Comparison of ENCODE assay signal across 8 cellular contexts in genomic region chr7:43868181-43868580, GRCh38. TPM values are rescaled to one million over a fixed set of nuclear protein-coding genes. Genes with fewer than 3 reads are reported as not detected.
DNase-seq lines count a peak whose midpoint lies in the region; ATAC-seq lines count a peak whose summit lies in the region.

No MANE protein-coding gene starts in this region.

- H3K36me3 Mint-ChIP-seq in activated T-cell treated with anti-CD3 and anti-CD28 coated beads, Interleukin-2, amount 50 U/mL, for 72 hours (ENCODE audit: insufficient read depth in 2 of 2): peaks cover 5 to 10% of the 10 kb centered on the region in 2 donors
- H3K36me3 Mint-ChIP-seq in activated T-helper 1 cell treated with anti-CD3 and anti-CD28 coated beads, Interleukin-12 subunit alpha, Interleukin-12 subunit beta, Interleukin-2, Interleukin-4 antibody, amounts not matched to agents 30 ng/mL and 10 ng/mL and 1 ng/mL, durations not matched to agents 14 hours and 24 hours and 36 hours (ENCODE audit: low read depth): peaks cover 25% of the 10 kb centered on the region
- H3K36me3 Mint-ChIP-seq in immature natural killer cell: peaks cover 8 to 25% (median 15%) of the 10 kb centered on the region in 3 donors

- H3K27me3 ChIP-seq in subcutaneous abdominal adipose tissue (ENCODE audit: control insufficient read depth in 5 of 5, insufficient read depth in 4 of 5, low read length in 5 of 5): no peaks in the 10 kb centered on the region

- peaks cover 16 to 37% (median 34%) of the 10 kb centered on the region in 5 donors for H3K4me1 ChIP-seq in subcutaneous abdominal adipose tissue (ENCODE audit: control insufficient read depth in 5 of 5, insufficient read depth in 5 of 5, low read length in 5 of 5)

- H3K27ac Mint-ChIP-seq in activated T-cell treated with anti-CD3 and anti-CD28 coated beads, Interleukin-2, amount 50 U/mL, for 72 hours: peak overlapping the region; percentile 81
- no peak overlapping the region for H3K27ac Mint-ChIP-seq in activated T-helper 1 cell treated with anti-CD3 and anti-CD28 coated beads, Interleukin-12 subunit alpha, Interleukin-12 subunit beta, Interleukin-2, Interleukin-4 antibody, amounts not matched to agents 30 ng/mL and 10 ng/mL and 1 ng/mL, durations not matched to agents 14 hours and 24 hours and 36 hours
- H3K27ac Mint-ChIP-seq in immature natural killer cell: peak overlapping the region; percentile 11 to 84 (median 63)

- H3K9me3 ChIP-seq in subcutaneous abdominal adipose tissue (ENCODE audit: control insufficient read depth in 5 of 5, low read length in 5 of 5): no peaks in the 10 kb centered on the region

- no peak for DNase-seq in activated T-cell treated with anti-CD3 and anti-CD28 coated beads, Interleukin-2, amount 50 U/mL, for 72 hours
- DNase-seq in activated T-cell treated with anti-CD3 and anti-CD28 coated beads, Interleukin-2, amount 50 U/mL, for 1 hour: no peak
- DNase-seq in activated T-helper 1 cell treated with anti-CD3 and anti-CD28 coated beads, Interleukin-12 subunit alpha, Interleukin-12 subunit beta, Interleukin-2, Interleukin-4 antibody, amounts not matched to agents 30 ng/mL and 10 ng/mL and 1 ng/mL, durations not matched to agents 14 hours and 24 hours and 36 hours (ENCODE audit: low spot score): no peak
- DNase-seq in immature natural killer cell (no peak), cerebellum (ENCODE audit: low spot score) (no peak)

- peaks cover 41% of the 10 kb centered on the region for H3K4me1 Mint-ChIP-seq in activated T-cell treated with anti-CD3 and anti-CD28 coated beads, Interleukin-2, amount 50 U/mL, for 72 hours (ENCODE audit: low read depth)
- H3K4me1 Mint-ChIP-seq in activated T-helper 1 cell treated with anti-CD3 and anti-CD28 coated beads, Interleukin-12 subunit alpha, Interleukin-12 subunit beta, Interleukin-2, Interleukin-4 antibody, amounts not matched to agents 30 ng/mL and 10 ng/mL and 1 ng/mL, durations not matched to agents 14 hours and 24 hours and 36 hours (ENCODE audit: low read depth): peaks cover 23% of the 10 kb centered on the region
- peaks cover 21 to 23% of the 10 kb centered on the region in 2 donors for H3K4me1 Mint-ChIP-seq in immature natural killer cell

- intact Hi-C loops in activated T-helper 1 cell treated with anti-CD3 and anti-CD28 coated beads, Interleukin-12 subunit alpha, Interleukin-12 subunit beta, Interleukin-2, Interleukin-4 antibody, amounts not matched to agents 30 ng/mL and 10 ng/mL and 1 ng/mL, durations not matched to agents 14 hours and 24 hours and 36 hours (cut with micrococcal nuclease): loop anchor here (2.0 to 10.0 kb wide), 2 partner anchors 33 to 257 kb away; partner anchors contain the start of gene POLD2

- peaks cover 4 to 20% (median 17%) of the 10 kb centered on the region in 5 donors for H3K36me3 ChIP-seq in subcutaneous abdominal adipose tissue (ENCODE audit: control insufficient read depth in 5 of 5, insufficient read depth in 5 of 5, low read length in 5 of 5)

- peak overlapping the region in 4 of 5 donors; percentile 52 to 87 (median 80) for H3K4me3 ChIP-seq in subcutaneous abdominal adipose tissue (ENCODE audit: low read depth in 1 of 5, low read length in 5 of 5)

- no peaks in the 10 kb centered on the region for H3K27me3 Mint-ChIP-seq in activated T-cell treated with anti-CD3 and anti-CD28 coated beads, Interleukin-2, amount 50 U/mL, for 72 hours (ENCODE audit: low read depth)
- peaks cover 3% of the 10 kb centered on the region for H3K27me3 Mint-ChIP-seq in activated T-helper 1 cell treated with anti-CD3 and anti-CD28 coated beads, Interleukin-12 subunit alpha, Interleukin-12 subunit beta, Interleukin-2, Interleukin-4 antibody, amounts not matched to agents 30 ng/mL and 10 ng/mL and 1 ng/mL, durations not matched to agents 14 hours and 24 hours and 36 hours (ENCODE audit: insufficient read depth)
- H3K27me3 Mint-ChIP-seq in immature natural killer cell (ENCODE audit: low read depth in 3 of 3): peaks cover 4 to 7% (median 5%) of the 10 kb centered on the region in 3 donors

- H3K27ac ChIP-seq in subcutaneous abdominal adipose tissue (ENCODE audit: low read depth, low read length): no peak overlapping the region

- H3K9ac ChIP-seq in subcutaneous abdominal adipose tissue (ENCODE audit: low read length in 5 of 5): peak overlapping the region in 3 of 5 donors; percentile 42 to 84 (median 73)

- H3K4me3 Mint-ChIP-seq in activated T-cell treated with anti-CD3 and anti-CD28 coated beads, Interleukin-2, amount 50 U/mL, for 72 hours: peak overlapping the region; percentile 96 to 98
- peak overlapping the region; percentile 85 for H3K4me3 Mint-ChIP-seq in activated T-helper 1 cell treated with anti-CD3 and anti-CD28 coated beads, Interleukin-12 subunit alpha, Interleukin-12 subunit beta, Interleukin-2, Interleukin-4 antibody, amounts not matched to agents 30 ng/mL and 10 ng/mL and 1 ng/mL, durations not matched to agents 14 hours and 24 hours and 36 hours
- peak overlapping the region; percentile 82 to 96 (median 88) for H3K4me3 Mint-ChIP-seq in immature natural killer cell

- no peak for ATAC-seq in activated T-cell treated with anti-CD3 and anti-CD28 coated beads, Interleukin-2, amount 50 U/mL, for 72 hours (replicated peaks in 1 of 2)
- no peak for ATAC-seq in GM21390 (IDR thresholded peaks at IDR 0.05; ENCODE audit: unreplicated experiment)
- ATAC-seq in GM18520 (IDR thresholded peaks at IDR 0.05; ENCODE audit: unreplicated experiment): no peak

- H3K9me3 Mint-ChIP-seq in activated T-cell treated with anti-CD3 and anti-CD28 coated beads, Interleukin-2, amount 50 U/mL, for 72 hours: no peaks in the 10 kb centered on the region
- peaks cover 5% of the 10 kb centered on the region for H3K9me3 Mint-ChIP-seq in activated T-helper 1 cell treated with anti-CD3 and anti-CD28 coated beads, Interleukin-12 subunit alpha, Interleukin-12 subunit beta, Interleukin-2, Interleukin-4 antibody, amounts not matched to agents 30 ng/mL and 10 ng/mL and 1 ng/mL, durations not matched to agents 14 hours and 24 hours and 36 hours
- H3K9me3 Mint-ChIP-seq in immature natural killer cell: no peaks in the 10 kb centered on the region

RNA-seq across cellular contexts. Expression of gene MRPS24, which starts 1.1 kb away (rescaled TPM):
- 100 to 1,000 TPM in 1 of 2 donors, 10 to 100 TPM in 1; 82.7 to 100 TPM for total RNA-seq in activated T-cell treated with anti-CD3 and anti-CD28 coated beads, Interleukin-2, amount 50 U/mL, for 72 hours
- total RNA-seq in activated T-helper 1 cell treated with anti-CD3 and anti-CD28 coated beads, Interleukin-12 subunit alpha, Interleukin-12 subunit beta, Interleukin-2, Interleukin-4 antibody, amounts not matched to agents 30 ng/mL and 10 ng/mL and 1 ng/mL, durations not matched to agents 14 hours and 24 hours and 36 hours: 118 and 125 TPM in 2 replicates
- polyA plus RNA-seq in immature natural killer cell: 100 to 1,000 TPM; 101 to 123 (median 114) TPM
- 21.8 TPM for total RNA-seq in cerebellum

RNA-seq across cellular contexts. Expression of gene URGCP, which starts 38.2 kb away (rescaled TPM):
- 10 to 100 TPM; 34.4 to 36.8 TPM for total RNA-seq in activated T-cell treated with anti-CD3 and anti-CD28 coated beads, Interleukin-2, amount 50 U/mL, for 72 hours
- total RNA-seq in activated T-helper 1 cell treated with anti-CD3 and anti-CD28 coated beads, Interleukin-12 subunit alpha, Interleukin-12 subunit beta, Interleukin-2, Interleukin-4 antibody, amounts not matched to agents 30 ng/mL and 10 ng/mL and 1 ng/mL, durations not matched to agents 14 hours and 24 hours and 36 hours: 32.2 and 34.4 TPM in 2 replicates
- 10 to 100 TPM in 2 of 3 donors, 1 to 10 TPM in 1; 9.4 to 18.9 (median 10.9) TPM for polyA plus RNA-seq in immature natural killer cell
- 31.6 TPM for total RNA-seq in cerebellum

RNA-seq across cellular contexts. Expression of gene UBE2D4, which starts 58.1 kb away (rescaled TPM):
- 1 to 10 TPM; 6.7 to 9.0 TPM for total RNA-seq in activated T-cell treated with anti-CD3 and anti-CD28 coated beads, Interleukin-2, amount 50 U/mL, for 72 hours
- 15.3 and 17.7 TPM in 2 replicates for total RNA-seq in activated T-helper 1 cell treated with anti-CD3 and anti-CD28 coated beads, Interleukin-12 subunit alpha, Interleukin-12 subunit beta, Interleukin-2, Interleukin-4 antibody, amounts not matched to agents 30 ng/mL and 10 ng/mL and 1 ng/mL, durations not matched to agents 14 hours and 24 hours and 36 hours
- polyA plus RNA-seq in immature natural killer cell: 10 to 100 TPM in 2 of 3 donors, 1 to 10 TPM in 1; 6.2 to 11.5 (median 10.6) TPM
- total RNA-seq in cerebellum: 16.2 TPM
